In the genomic region with DNA sequence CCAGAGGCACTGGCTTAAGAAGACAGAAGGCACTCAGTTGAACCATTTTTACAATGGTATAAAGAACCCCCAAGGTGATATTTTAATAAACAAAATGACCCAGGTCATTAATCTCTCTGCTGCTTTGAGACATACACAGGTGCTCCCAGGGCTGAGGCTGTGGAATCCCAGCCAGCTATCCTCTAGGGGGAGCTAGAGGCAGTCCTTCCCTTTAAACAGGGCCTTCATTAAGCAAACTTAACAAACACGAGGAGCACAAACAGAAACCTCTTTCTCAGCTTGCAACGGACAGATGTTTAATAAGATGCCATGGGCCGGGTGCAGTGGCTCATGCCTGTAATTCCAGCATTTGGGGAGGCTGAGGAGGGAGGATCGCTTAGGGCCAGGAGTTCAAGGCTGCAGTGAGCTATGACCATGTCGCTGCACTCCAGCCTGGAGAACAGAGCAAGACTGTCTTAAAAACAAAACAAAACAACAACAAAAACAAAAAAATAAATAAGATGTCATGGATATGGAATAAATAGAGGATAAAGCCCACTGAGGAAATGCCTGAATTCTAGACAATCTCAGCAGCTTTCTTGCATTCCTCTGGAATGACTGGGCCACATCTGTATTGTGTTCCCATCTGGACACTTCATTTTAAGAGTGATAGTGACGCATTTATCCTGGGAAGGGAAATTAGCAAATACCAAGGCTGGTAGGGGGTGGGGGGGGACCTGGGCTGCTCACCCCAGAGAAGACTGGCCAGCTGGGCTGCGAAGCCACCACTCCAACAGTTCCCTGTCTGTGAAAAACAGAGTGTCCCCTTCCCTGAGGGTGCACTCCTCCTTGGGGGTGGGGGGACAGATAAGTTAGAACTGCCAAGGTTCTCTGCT, we compare ENCODE assay signal across 8 cellular contexts.
A peak's percentile ranks its signal among the peaks of the same experiment; 100 is the strongest.
DNase-seq lines count a peak whose midpoint lies in the region; ATAC-seq, FAIRE-seq and TF ChIP-seq lines count a peak whose summit lies in the region.

No MANE protein-coding gene starts in this region.

- intact Hi-C loops in CD4-positive, alpha-beta T cell (cut with DNase I, micrococcal nuclease) = loop anchor here (1.0 to 10.0 kb wide), 6 partner anchors 80 to 361 kb away; no protein-coding TSS in a partner anchor
- intact Hi-C loops in endothelial cell of umbilical vein (cut with micrococcal nuclease) = loop anchor here (1.0 to 10.0 kb wide), 9 partner anchors 31 to 361 kb away; no protein-coding TSS in a partner anchor
- intact Hi-C loops in mucosa of descending colon (cut with DNase I, micrococcal nuclease) = no loop called here

- FAIRE-seq in endothelial cell of umbilical vein (lab: Jason Lieb, UNC) = peak; percentile 91

- peak; percentile 55 for TF ChIP-seq CTCF in CD4-positive, alpha-beta T cell (IDR thresholded peaks at IDR 0.05)
- TF ChIP-seq CTCF in HL-60 (IDR thresholded peaks at IDR 0.05; ENCODE audit: insufficient read depth, low read length) (peak; percentile 46), endothelial cell of umbilical vein (IDR thresholded peaks at IDR 0.05; ENCODE audit: extremely low read depth in 1 of 2, insufficient read depth in 1 of 2, low read depth in 1 of 2, low read length in 2 of 2) (peak; percentile 75 to 82), mucosa of descending colon (IDR thresholded peaks at IDR 0.05) (peak; percentile 53)

- H3K9me3 ChIP-seq in CD4-positive, alpha-beta T cell (ENCODE audit: control insufficient read depth, low read length) = no peaks in the 10 kb centered on the region
- no peaks in the 10 kb centered on the region for H3K9me3 ChIP-seq in endothelial cell of umbilical vein (replicated peaks; ENCODE audit: control insufficient read depth, insufficient read depth, low read length)
- no peaks in the 10 kb centered on the region for H3K9me3 ChIP-seq in mucosa of descending colon

- peaks cover 17% of the 10 kb centered on the region for H3K4me1 ChIP-seq in endothelial cell of umbilical vein (ENCODE audit: control insufficient read depth, extremely low read depth, insufficient read depth, low read length)
- H3K4me1 ChIP-seq in mucosa of descending colon (ENCODE audit: low read depth) = peaks cover 2% of the 10 kb centered on the region

- peak overlapping the region; percentile 61 for H3K9ac ChIP-seq in endothelial cell of umbilical vein (replicated peaks; ENCODE audit: extremely low read depth, insufficient read depth, low read length)

- dilution Hi-C loops in endothelial cell of umbilical vein (cut with MboI; ENCODE audit: extremely low pct_ligation_motif_present, low sequenced_read_pairs) = no loop called here

- no peak overlapping the region for H3K27ac ChIP-seq in CD4-positive, alpha-beta T cell (ENCODE audit: low read depth, low read length)
- H3K27ac ChIP-seq in HL-60 (replicated peaks) = no peak overlapping the region
- H3K27ac ChIP-seq in endothelial cell of umbilical vein (ENCODE audit: insufficient read depth, low read depth, low read length) = peak overlapping the region; percentile 95

- H3K9me1 ChIP-seq in endothelial cell of umbilical vein (replicated peaks; ENCODE audit: control insufficient read depth, extremely low read depth, insufficient read depth, low read length) = no peaks in the 10 kb centered on the region

- peak overlapping the region; percentile 47 for H3K4me2 ChIP-seq in endothelial cell of umbilical vein (ENCODE audit: insufficient read depth, low read length)

- POLR2A ChIA-PET in CD4-positive, alpha-beta T cell (lab: Charles Lee) = interaction anchor here (0.9 to 1.9 kb wide), 2 partner anchors 104 to 361 kb away, joined by 3 to 8 read pairs; no protein-coding TSS in a partner anchor
- POLR2A ChIA-PET in endothelial cell of umbilical vein (lab: Charles Lee) = interaction anchor here (0.7 kb wide), 2 partner anchors 9 to 17 kb away, joined by 3 to 7 read pairs; no protein-coding TSS in a partner anchor

- CTCF ChIA-PET in CD4-positive, alpha-beta T cell (lab: Charles Lee) = interaction anchor here (1.2 to 1.5 kb wide), 3 partner anchors 8 to 362 kb away, joined by 3 to 6 read pairs (median 4); no protein-coding TSS in a partner anchor
- CTCF ChIA-PET in endothelial cell of umbilical vein (lab: Charles Lee) = interaction anchor here (0.9 to 2.9 kb wide), 29 partner anchors 9 to 365 kb away, joined by 3 to 37 read pairs (median 4); no protein-coding TSS in a partner anchor

- H3K36me3 Mint-ChIP-seq in CD4-positive, alpha-beta T cell (ENCODE audit: low read depth) = no peaks in the 10 kb centered on the region

- no peak for TF ChIP-seq POLR2A in endothelial cell of umbilical vein (IDR thresholded peaks at IDR 0.05; ENCODE audit: low read depth, low read length)

- no peak overlapping the region for H3K4me3 Mint-ChIP-seq in CD4-positive, alpha-beta T cell

- H3K9me3 Mint-ChIP-seq in CD4-positive, alpha-beta T cell = no peaks in the 10 kb centered on the region

- H3K36me3 ChIP-seq in endothelial cell of umbilical vein (ENCODE audit: control insufficient read depth in 2 of 2, extremely low read depth in 1 of 2, insufficient read depth in 2 of 2, low read length in 2 of 2) = no peaks in the 10 kb centered on the region
- H3K36me3 ChIP-seq in mucosa of descending colon (ENCODE audit: low read depth) = no peaks in the 10 kb centered on the region

- no peak overlapping the region for H3K27ac Mint-ChIP-seq in CD4-positive, alpha-beta T cell

- DNase-seq in CD4-positive, alpha-beta T cell = peak in 7 of 10 experiments; percentile 25 to 35 (median 29)
- peak in 1 of 2 experiments; percentile 57 for DNase-seq in HL-60 (ENCODE audit: low read depth in 1 of 2, low spot score in 1 of 2)
- DNase-seq in NCI-H526 (lab: John Stamatoyannopoulos, UW) = peak; percentile 87 to 96
- DNase-seq in activated CD4-positive, alpha-beta T cell treated with anti-CD3 and anti-CD28 coated beads, Interleukin-2, amount 50 U/mL, for 48 hours = peak; percentile 62 to 74
- peak; percentile 72 for DNase-seq in endothelial cell of umbilical vein (ENCODE audit: low read depth, low spot score)
- DNase-seq in mucosa of descending colon = peak in 2 of 3 donors; percentile 46 to 82
- DNase-seq in ureter (ENCODE audit: low spot score) = peak; percentile 61

- ATAC-seq in CD4-positive, alpha-beta T cell (ENCODE audit: poor library complexity) = peak; percentile 72
- ATAC-seq in mucosa of descending colon (peak; percentile 81), GM21360 (IDR thresholded peaks at IDR 0.05; ENCODE audit: unreplicated experiment) (no peak)

- no peak overlapping the region for H3K4me3 ChIP-seq in HL-60 (replicated peaks; ENCODE audit: insufficient read depth, low read length)
- H3K4me3 ChIP-seq in endothelial cell of umbilical vein (replicated peaks in 1 of 3; ENCODE audit: insufficient read depth in 1 of 3, low read depth in 1 of 3, low read length in 3 of 3) = no peak overlapping the region
- H3K4me3 ChIP-seq in mucosa of descending colon = no peak overlapping the region

- no peaks in the 10 kb centered on the region for H3K27me3 Mint-ChIP-seq in CD4-positive, alpha-beta T cell

- H3K27me3 ChIP-seq in CD4-positive, alpha-beta T cell (ENCODE audit: control insufficient read depth, insufficient read depth, low read length) = no peaks in the 10 kb centered on the region
- H3K27me3 ChIP-seq in HL-60 (ENCODE audit: insufficient read depth, poor library complexity, severe bottlenecking) (no peaks in the 10 kb centered on the region), endothelial cell of umbilical vein (ENCODE audit: control insufficient read depth in 2 of 2, insufficient read depth in 2 of 2, low read length in 2 of 2) (no peaks in the 10 kb centered on the region)

- BruUV-seq in endothelial cell of umbilical vein (replicated peaks; lab: Mats Ljungman, UMichigan) = no TSS peak

- H3K79me2 ChIP-seq in endothelial cell of umbilical vein (ENCODE audit: control insufficient read depth, insufficient read depth, low read length) = no peaks in the 10 kb centered on the region

- H2AFZ ChIP-seq in endothelial cell of umbilical vein (ENCODE audit: low read depth, low read length) = no peak overlapping the region

- peaks cover 30% of the 10 kb centered on the region for H3K4me1 Mint-ChIP-seq in CD4-positive, alpha-beta T cell (ENCODE audit: low read depth)

- H4K20me1 ChIP-seq in endothelial cell of umbilical vein (replicated peaks; ENCODE audit: control insufficient read depth, extremely low read depth, insufficient read depth, low read length) = no peaks in the 10 kb centered on the region

TF ChIP-seq in endothelial cell of umbilical vein, 7 proteins besides CTCF, POLR2A, EP300 and RAD21:
- TF ChIP-seq POLR2AphosphoS5 (IDR thresholded peaks at IDR 0.05; ENCODE audit: insufficient read depth, low read depth, low read length) = peak; percentile 20
- no peak for TF ChIP-seq GATA2 (IDR thresholded peaks at IDR 0.05; ENCODE audit: insufficient read depth, insufficient read length, low read depth, low read length)
- peak; percentile 72 for TF ChIP-seq FOS (IDR thresholded peaks at IDR 0.05; ENCODE audit: borderline replicate concordance, insufficient read depth, low read length)
- no peak for TF ChIP-seq MYC (IDR thresholded peaks at IDR 0.05; ENCODE audit: low read depth, low read length)
- TF ChIP-seq JUN (IDR thresholded peaks at IDR 0.05; ENCODE audit: borderline replicate concordance, insufficient read depth, insufficient read length, low read depth) = peak; percentile 81
- TF ChIP-seq, protein P1, sequence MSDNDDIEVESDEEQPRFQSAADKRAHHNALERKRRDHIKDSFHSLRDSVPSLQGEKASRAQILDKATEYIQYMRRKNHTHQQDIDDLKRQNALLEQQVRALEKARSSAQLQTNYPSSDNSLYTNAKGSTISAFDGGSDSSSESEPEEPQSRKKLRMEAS (IDR thresholded peaks at IDR 0.05; ENCODE audit: insufficient read depth, insufficient read length) = no peak
- TF ChIP-seq EZH2 (IDR thresholded peaks at IDR 0.05; ENCODE audit: borderline replicate concordance, low read depth, low read length, severe bottlenecking) = no peak

Comparison
In these comparisons a context has a peak if more than half of its experiments do, and no peak if none do; other contexts are left out.
1. intact Hi-C loops: an anchor here in CD4-positive, alpha-beta T cell (1.0 to 10.0 kb wide) and endothelial cell of umbilical vein (1.0 to 10.0 kb wide); none called in mucosa of descending colon.